9 cellular contexts compared by ENCODE assay signal in the genomic region with DNA sequence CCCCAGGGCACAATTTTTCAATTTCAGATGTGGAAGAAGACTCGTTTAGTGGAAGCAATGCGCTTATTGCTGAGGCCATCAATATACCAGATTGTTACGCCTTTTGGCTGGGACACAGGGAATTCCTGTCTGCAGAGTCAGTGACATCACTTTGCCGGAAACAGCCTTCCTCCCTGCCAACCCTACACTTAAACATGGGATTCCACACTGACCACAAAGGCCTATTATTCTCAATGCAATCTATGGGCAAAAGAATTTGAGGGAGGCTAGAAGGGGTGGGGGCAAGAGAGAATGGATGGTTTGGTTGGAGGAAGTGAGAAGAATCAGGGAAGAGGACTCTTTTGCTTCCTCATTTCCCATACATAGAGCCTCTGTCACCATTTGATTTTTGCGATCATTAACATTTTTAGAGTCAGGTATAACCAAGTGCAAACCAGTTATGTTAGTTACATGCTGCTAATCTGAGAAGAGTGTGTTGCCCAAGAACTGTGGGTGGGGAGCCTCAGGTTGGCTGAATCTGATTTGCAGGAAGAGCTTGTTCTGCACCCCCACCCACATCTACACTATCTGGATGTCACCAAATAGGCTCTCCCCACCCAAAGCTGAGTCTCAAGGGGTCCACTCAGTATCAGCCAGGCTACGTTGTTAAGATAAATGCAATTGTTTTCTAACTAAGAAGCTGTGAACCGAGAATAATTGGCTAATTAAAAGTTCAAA. TPM values are rescaled to one million over a fixed set of nuclear protein-coding genes. Genes with fewer than 3 reads are reported as not detected.
DNase-seq lines count a peak whose midpoint lies in the region; ATAC-seq, FAIRE-seq and TF ChIP-seq lines count a peak whose summit lies in the region.
"Had no signal": no experiment of that assay in that cellular context is flagged by ENCODE, and none has a peak within 500 bp of the region (broad histone marks: within the 10 kb centered on the region; RNA-seq: fewer than 3 reads in every experiment).

No MANE protein-coding gene starts in this region.

- ATAC-seq in activated CD4-positive, CD25-positive, alpha-beta regulatory T cell treated with anti-CD3 and anti-CD28 coated beads, Interleukin-2, amount 50 U/mL, for 24 hours: no peak
- ATAC-seq in GM18498 (IDR thresholded peaks at IDR 0.05; ENCODE audit: unreplicated experiment): no peak

- H3K4me2 ChIP-seq in astrocyte (ENCODE audit: low read length): peak overlapping the region; percentile 46

- FAIRE-seq in astrocyte (lab: Jason Lieb, UNC): peak; percentile 71

- no peak for TF ChIP-seq CTCF in astrocyte (IDR thresholded peaks at IDR 0.05; ENCODE audit: insufficient read depth, low read depth, low read length)
- TF ChIP-seq CTCF in right atrium auricular region (IDR thresholded peaks at IDR 0.05): no peak
- TF ChIP-seq CTCF in prostate gland (IDR thresholded peaks at IDR 0.05): no peak

- H3K27ac Mint-ChIP-seq in astrocyte (ENCODE audit: unreplicated experiment): peak overlapping the region; percentile 60

- H3K4me1 Mint-ChIP-seq in astrocyte (ENCODE audit: low read depth, unreplicated experiment): peaks cover 19% of the 10 kb centered on the region

- H3K36me3 ChIP-seq in astrocyte (ENCODE audit: insufficient read depth, low read length) (no peaks in the 10 kb centered on the region), right atrium auricular region (no peaks in the 10 kb centered on the region), skeletal muscle tissue (ENCODE audit: control insufficient read depth in 3 of 3, insufficient read depth in 3 of 3, low read length in 3 of 3) (no peaks in the 10 kb centered on the region), prostate gland (no peaks in the 10 kb centered on the region)

- H3K4me1 ChIP-seq in astrocyte (ENCODE audit: insufficient read depth, low read length) (peaks cover 15% of the 10 kb centered on the region), right atrium auricular region (peaks cover 0 to 11% of the 10 kb centered on the region in 2 donors), skeletal muscle tissue (ENCODE audit: control insufficient read depth in 3 of 3, insufficient read depth in 3 of 3, low read length in 3 of 3) (peaks cover 0 to 5% (median 0%) of the 10 kb centered on the region in 3 donors), prostate gland (replicated peaks) (no peaks in the 10 kb centered on the region)

- no peaks in the 10 kb centered on the region for H4K20me1 ChIP-seq in astrocyte (ENCODE audit: insufficient read depth, low read length)

- H3K79me2 ChIP-seq in astrocyte (ENCODE audit: insufficient read depth, low read length): no peaks in the 10 kb centered on the region

- no peaks in the 10 kb centered on the region for H3K9me3 ChIP-seq in astrocyte (ENCODE audit: insufficient read depth, low read depth, low read length)
- peaks cover 0 to 4% of the 10 kb centered on the region in 2 donors for H3K9me3 ChIP-seq in right atrium auricular region
- peaks cover 0 to 3% (median 0%) of the 10 kb centered on the region in 3 donors for H3K9me3 ChIP-seq in skeletal muscle tissue (ENCODE audit: control insufficient read depth in 3 of 3, low read length in 3 of 3)
- no peaks in the 10 kb centered on the region for H3K9me3 ChIP-seq in prostate gland

- WGBS in prostate gland: 46% methylated on average over 7 of the region's 7 CpGs

- DNase-seq in H4 (ENCODE audit: low spot score) (peak; percentile 90), astrocyte (ENCODE audit: low read depth) (peak; percentile 93), right atrium auricular region (ENCODE audit: low spot score) (no peak), DMS79 (lab: John Stamatoyannopoulos, UW) (no peak), prostate gland (ENCODE audit: low spot score) (no peak)
- DNase-seq: activated effector memory CD4-positive, alpha-beta T cell treated with anti-CD3 and anti-CD28 coated beads, Interleukin-2, amount 50 U/mL, for 16 hours had no signal

- H3K27ac ChIP-seq in astrocyte (ENCODE audit: low read depth, low read length) (no peak overlapping the region), right atrium auricular region (peak overlapping the region; percentile 14 to 36), skeletal muscle tissue (ENCODE audit: low read depth, low read length) (peak overlapping the region; percentile 25), prostate gland (no peak overlapping the region)

- no peaks in the 10 kb centered on the region for H3K36me3 Mint-ChIP-seq in astrocyte (ENCODE audit: low read depth, unreplicated experiment)

- no peak overlapping the region for H3K4me3 Mint-ChIP-seq in astrocyte (ENCODE audit: unreplicated experiment)

- no peak overlapping the region for H3K4me3 ChIP-seq in astrocyte (ENCODE audit: insufficient read depth, low read depth, low read length)
- H3K4me3 ChIP-seq in right atrium auricular region: no peak overlapping the region
- no peak overlapping the region for H3K4me3 ChIP-seq in skeletal muscle tissue (ENCODE audit: low read length in 3 of 3)
- H3K4me3 ChIP-seq in prostate gland: no peak overlapping the region

- no peak overlapping the region for H2AFZ ChIP-seq in astrocyte (ENCODE audit: low read depth, low read length)

- intact Hi-C loops in prostate gland (cut with DNase I): no loop called here

- H3K27me3 Mint-ChIP-seq in astrocyte (ENCODE audit: low read depth, unreplicated experiment): no peaks in the 10 kb centered on the region

- TF ChIP-seq POLR2A in prostate gland (IDR thresholded peaks at IDR 0.05): no peak

- peaks cover 6% of the 10 kb centered on the region for H3K9me3 Mint-ChIP-seq in astrocyte (ENCODE audit: unreplicated experiment)

- H3K9ac ChIP-seq in astrocyte (ENCODE audit: low read length) (no peak overlapping the region), skeletal muscle tissue (ENCODE audit: low read depth in 1 of 3, low read length in 3 of 3) (no peak overlapping the region)

- H3K27me3 ChIP-seq in astrocyte (ENCODE audit: insufficient read depth, low read length) (no peaks in the 10 kb centered on the region), right atrium auricular region (no peaks in the 10 kb centered on the region), skeletal muscle tissue (ENCODE audit: control insufficient read depth in 3 of 3, insufficient read depth in 3 of 3, low read length in 3 of 3) (no peaks in the 10 kb centered on the region), prostate gland (replicated peaks; ENCODE audit: insufficient read depth) (no peaks in the 10 kb centered on the region)

RNA-seq across cellular contexts. Expression of gene ENTPD1, which starts 58.2 kb away (rescaled TPM):
- 0.12 TPM in 1 of 2 replicates, not detected in the other for total RNA-seq in H4 (2014; rRNA removed; shearing (Covaris generic))
- total RNA-seq in astrocyte: 0.77 and 0.95 TPM in 2 replicates
- total RNA-seq in right atrium auricular region: 10 to 100 TPM; 12.3 to 15.0 TPM
- total RNA-seq in skeletal muscle tissue: 8.9 TPM
- 1 to 10 TPM; 7.0 to 9.3 TPM for total RNA-seq in prostate gland

Comparison
In these comparisons a context has a peak if more than half of its experiments do, and no peak if none do; other contexts are left out.
1. DNase-seq: peak in H4 (single experiment) and astrocyte (single experiment); none in right atrium auricular region (single experiment), DMS79 (single experiment) and prostate gland (single experiment).
2. H3K27ac ChIP-seq: peak in right atrium auricular region (2 of 2) and skeletal muscle tissue (single experiment); none in astrocyte (single experiment) and prostate gland (0 of 2).